ENCODE assay signal across 24 cellular contexts in the genomic region with DNA sequence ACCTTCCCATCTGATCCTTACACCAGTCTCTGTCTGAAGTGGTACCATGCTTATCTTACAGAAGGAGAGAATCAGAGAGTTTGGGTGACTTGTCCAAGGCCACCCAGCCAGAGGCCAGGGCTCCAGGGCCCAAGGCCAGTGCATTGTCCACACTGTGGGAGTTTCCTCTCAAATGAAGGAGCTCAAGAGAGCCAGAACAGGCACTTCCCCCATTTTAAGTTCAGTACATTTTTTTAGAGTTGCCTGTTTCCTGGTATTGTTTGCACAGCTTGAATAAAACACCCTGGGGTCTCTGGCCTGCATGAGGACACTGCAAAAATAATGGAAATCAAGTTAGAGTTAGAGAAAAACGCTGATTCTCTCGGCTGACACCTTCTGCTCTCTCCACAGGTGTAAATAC.
"Had no signal": no experiment of that assay in that cellular context is flagged by ENCODE, and none has a peak within 500 bp of the region (broad histone marks: within the 10 kb centered on the region; RNA-seq: fewer than 3 reads in every experiment).

No MANE protein-coding gene starts in this region.

- H3K36me3 Mint-ChIP-seq: activated naive CD8-positive, alpha-beta T cell treated with anti-CD3 and anti-CD28 coated beads, Interleukin-2, amount 10 ng/mL, durations not matched to agents 7 days and 5 days; stimulated activated memory B cell treated with anti-CD40 and anti-IgM and Interleukin-4, amounts not matched to agents 10 μg/mL and 1 μg/mL and 100 μg/mL, for 72 hours; T-cell; WTC11 had no signal

- H3K4me1 ChIP-seq: gastrocnemius medialis, parathyroid adenoma, suprapubic skin, tibial nerve had no signal

- H3K9me3 ChIP-seq: esophagus muscularis mucosa, gastrocnemius medialis, stomach, suprapubic skin, tibial nerve had no signal

- ATAC-seq: activated T-cell treated with anti-CD3 and anti-CD28 coated beads, Interleukin-2, amount 50 U/mL, for 4 hours; gastrocnemius medialis; stimulated activated memory B cell treated with anti-CD40 and anti-IgM and Interleukin-4, amounts not matched to agents 10 μg/mL and 1 μg/mL and 100 μg/mL, for 72 hours; T-cell; WTC11 had no signal

- DNase-seq: activated CD4-positive, alpha-beta T cell treated with anti-CD3 and anti-CD28 coated beads, Interleukin-2, amount 50 U/mL, for 48 hours; activated CD8-positive, alpha-beta memory T cell treated with anti-CD3 and anti-CD28 coated beads, Interleukin-2, amount 50 U/mL, for 48 hours; activated naive CD4-positive, alpha-beta T cell treated with anti-CD3 and anti-CD28 coated beads for 36 hours; activated naive CD8-positive, alpha-beta T cell treated with anti-CD3 and anti-CD28 coated beads, Interleukin-2, amount 10 ng/mL, durations not matched to agents 7 days and 5 days; activated T-cell treated with anti-CD3 and anti-CD28 coated beads, Interleukin-2, amount 50 U/mL, for 4 hours; amniotic stem cell; cortex of kidney; effector CD8-positive, alpha-beta T cell; gastrocnemius medialis; head of caudate nucleus; islet precursor cell; mammary epithelial cell; small intestine; stimulated activated CD4-positive, alpha-beta T cell treated with anti-CD3 and anti-CD28 coated beads, Interleukin-2, amount 100 ng/mL, for 24 hours; stomach; T-cell had no signal

- H3K27ac ChIP-seq: esophagus muscularis mucosa, parathyroid adenoma, stomach, suprapubic skin, tibial nerve had no signal

- H3K9me3 Mint-ChIP-seq: activated naive CD4-positive, alpha-beta T cell treated with anti-CD3 and anti-CD28 coated beads for 36 hours; activated naive CD8-positive, alpha-beta T cell treated with anti-CD3 and anti-CD28 coated beads, Interleukin-2, amount 10 ng/mL, durations not matched to agents 7 days and 5 days; activated T-cell treated with anti-CD3 and anti-CD28 coated beads, Interleukin-2, amount 50 U/mL, for 4 hours; WTC11 had no signal

- H3K27me3 ChIP-seq: esophagus muscularis mucosa, gastrocnemius medialis, stomach, suprapubic skin, tibial nerve had no signal

- H3K4me3 ChIP-seq: esophagus muscularis mucosa, gastrocnemius medialis, stomach, suprapubic skin, tibial nerve had no signal

- H3K27ac Mint-ChIP-seq: activated naive CD4-positive, alpha-beta T cell treated with anti-CD3 and anti-CD28 coated beads for 36 hours; activated naive CD8-positive, alpha-beta T cell treated with anti-CD3 and anti-CD28 coated beads, Interleukin-2, amount 10 ng/mL, durations not matched to agents 7 days and 5 days; nephron; stimulated activated memory B cell treated with anti-CD40 and anti-IgM and Interleukin-4, amounts not matched to agents 10 μg/mL and 1 μg/mL and 100 μg/mL, for 72 hours; T-cell; T-helper 2 cell treated with Interferon-gamma antibody and Interleukin-4, amounts not matched to agents 5 μg/mL and 100 μg/mL, for 36 hours; WTC11 had no signal

- H3K4me1 Mint-ChIP-seq: activated naive CD8-positive, alpha-beta T cell treated with anti-CD3 and anti-CD28 coated beads, Interleukin-2, amount 10 ng/mL, durations not matched to agents 7 days and 5 days; nephron; stimulated activated memory B cell treated with anti-CD40 and anti-IgM and Interleukin-4, amounts not matched to agents 10 μg/mL and 1 μg/mL and 100 μg/mL, for 72 hours; T-cell had no signal

- H3K36me3 ChIP-seq: esophagus muscularis mucosa, gastrocnemius medialis, stomach, suprapubic skin, tibial nerve had no signal

- H3K27me3 Mint-ChIP-seq: activated naive CD8-positive, alpha-beta T cell treated with anti-CD3 and anti-CD28 coated beads, Interleukin-2, amount 10 ng/mL, durations not matched to agents 7 days and 5 days; stimulated activated memory B cell treated with anti-CD40 and anti-IgM and Interleukin-4, amounts not matched to agents 10 μg/mL and 1 μg/mL and 100 μg/mL, for 72 hours; T-cell had no signal

- H3K4me3 Mint-ChIP-seq: activated naive CD4-positive, alpha-beta T cell treated with anti-CD3 and anti-CD28 coated beads for 36 hours; activated naive CD8-positive, alpha-beta T cell treated with anti-CD3 and anti-CD28 coated beads, Interleukin-2, amount 10 ng/mL, durations not matched to agents 7 days and 5 days; activated T-cell treated with anti-CD3 and anti-CD28 coated beads, Interleukin-2, amount 50 U/mL, for 4 hours; nephron; stimulated activated memory B cell treated with anti-CD40 and anti-IgM and Interleukin-4, amounts not matched to agents 10 μg/mL and 1 μg/mL and 100 μg/mL, for 72 hours; T-cell; T-helper 2 cell treated with Interferon-gamma antibody and Interleukin-4, amounts not matched to agents 5 μg/mL and 100 μg/mL, for 36 hours; WTC11 had no signal
